Comparison of ENCODE assay signal across 8 cellular contexts in genomic region chr7:134602921-134603394, GRCh38. TPM values are rescaled to one million over a fixed set of nuclear protein-coding genes. Genes with fewer than 3 reads are reported as not detected.
DNase-seq lines count a peak whose midpoint lies in the region; ATAC-seq and TF ChIP-seq lines count a peak whose summit lies in the region.

No MANE protein-coding gene starts in this region.

- H3K36me3 ChIP-seq in hepatocyte (replicated peaks; ENCODE audit: insufficient read depth, low read depth) (no peaks in the 10 kb centered on the region), smooth muscle cell (ENCODE audit: low read depth) (no peaks in the 10 kb centered on the region), Karpas-422 (ENCODE audit: insufficient read depth, low read length) (no peaks in the 10 kb centered on the region)

- H4K20me1 ChIP-seq in hepatocyte (ENCODE audit: insufficient read depth, poor library complexity, severe bottlenecking) (no peaks in the 10 kb centered on the region), smooth muscle cell (ENCODE audit: low read depth) (no peaks in the 10 kb centered on the region), Karpas-422 (ENCODE audit: insufficient read depth, low read depth, low read length) (no peaks in the 10 kb centered on the region)

- H2AFZ ChIP-seq in hepatocyte (peak overlapping the region; percentile 34), smooth muscle cell (ENCODE audit: low read depth) (peak overlapping the region; percentile 9), Karpas-422 (ENCODE audit: low read length) (no peak overlapping the region)

- H3K79me2 ChIP-seq in hepatocyte (no peaks in the 10 kb centered on the region), smooth muscle cell (ENCODE audit: low read depth) (no peaks in the 10 kb centered on the region), Karpas-422 (ENCODE audit: low read length) (no peaks in the 10 kb centered on the region)

- DNase-seq in HL-60 (ENCODE audit: low read depth in 1 of 2, low spot score in 1 of 2) = peak; percentile 77 to 80
- DNase-seq in SKM-1 (lab: John Stamatoyannopoulos, UW; ENCODE audit: unreplicated experiment) = peak; percentile 68
- DNase-seq in hepatocyte (ENCODE audit: low spot score) = peak; percentile 7
- DNase-seq in smooth muscle cell (lab: John Stamatoyannopoulos, UW; ENCODE audit: unreplicated experiment) = no peak
- DNase-seq in activated CD8-positive, alpha-beta memory T cell treated with anti-CD3 and anti-CD28 coated beads, Interleukin-2, amount 50 U/mL, for 4 hours = no peak
- DNase-seq in HPDE6-E6E7 (ENCODE audit: extremely low spot score) = no peak
- DNase-seq in Karpas-422 = no peak
- no peak for DNase-seq in stimulated activated naive CD8-positive, alpha-beta T cell treated with anti-CD3 and anti-CD28 coated beads, Interleukin-15, Interleukin-2, amounts not matched to agents 100 U/mL and 50 U/mL, for 24 hours

- no peak for ATAC-seq in stimulated activated naive CD8-positive, alpha-beta T cell treated with anti-CD3 and anti-CD28 coated beads, Interleukin-15, Interleukin-2, amounts not matched to agents 100 U/mL and 50 U/mL, for 24 hours

- H3F3A ChIP-seq in smooth muscle cell (ENCODE audit: low read depth) = peaks cover 4% of the 10 kb centered on the region

- H3K4me3 ChIP-seq in HL-60 (replicated peaks; ENCODE audit: insufficient read depth, low read length) (peak overlapping the region; percentile 34), hepatocyte (no peak overlapping the region), smooth muscle cell (no peak overlapping the region), Karpas-422 (ENCODE audit: low read length) (no peak overlapping the region)

- peak overlapping the region; percentile 84 for H3K27ac ChIP-seq in HL-60 (replicated peaks)
- H3K27ac ChIP-seq in hepatocyte = no peak overlapping the region
- H3K27ac ChIP-seq in smooth muscle cell (ENCODE audit: low read depth) = no peak overlapping the region
- H3K27ac ChIP-seq in Karpas-422 (ENCODE audit: low read length) = no peak overlapping the region

- TF ChIP-seq CTCF in HL-60 (IDR thresholded peaks at IDR 0.05; ENCODE audit: insufficient read depth, low read length) (no peak), hepatocyte (IDR thresholded peaks at IDR 0.05; ENCODE audit: poor library complexity) (no peak), smooth muscle cell (IDR thresholded peaks at IDR 0.05; ENCODE audit: borderline replicate concordance, insufficient read depth, poor library complexity, severe bottlenecking) (no peak)

- no peak overlapping the region for H3K9ac ChIP-seq in smooth muscle cell (ENCODE audit: low read depth)
- no peak overlapping the region for H3K9ac ChIP-seq in Karpas-422 (ENCODE audit: low read length)

- H3K9me3 ChIP-seq in hepatocyte (ENCODE audit: low read depth) (no peaks in the 10 kb centered on the region), smooth muscle cell (replicated peaks; ENCODE audit: low read depth) (no peaks in the 10 kb centered on the region), Karpas-422 (ENCODE audit: low read length) (no peaks in the 10 kb centered on the region)

- H3K4me2 ChIP-seq in hepatocyte (peak overlapping the region; percentile 48), smooth muscle cell (peak overlapping the region; percentile 16), Karpas-422 (ENCODE audit: low read depth, low read length, poor library complexity, severe bottlenecking) (no peak overlapping the region)

- H3K4me1 ChIP-seq in hepatocyte (ENCODE audit: insufficient read depth) (no peaks in the 10 kb centered on the region), smooth muscle cell (ENCODE audit: low read depth) (no peaks in the 10 kb centered on the region), Karpas-422 (ENCODE audit: low read length) (peaks cover under 1% of the 10 kb centered on the region; the same call in 1 of the 2 replicates)

- WGBS in hepatocyte (ENCODE audit: low lambda C conversion rate, missing lambda C conversion rate) = 72% methylated on average over 10 of the region's 10 CpGs
- 73% methylated on average over 10 of the region's 10 CpGs for WGBS in smooth muscle cell (ENCODE audit: low lambda C conversion rate)

- H3K9me2 ChIP-seq in hepatocyte (replicated peaks; ENCODE audit: insufficient read depth) (no peaks in the 10 kb centered on the region), Karpas-422 (replicated peaks; ENCODE audit: insufficient read depth, low read length) (no peaks in the 10 kb centered on the region)

- no peaks in the 10 kb centered on the region for H3K27me3 ChIP-seq in HL-60 (ENCODE audit: insufficient read depth, poor library complexity, severe bottlenecking)
- peaks cover 3% of the 10 kb centered on the region for H3K27me3 ChIP-seq in hepatocyte
- peaks cover 6% of the 10 kb centered on the region for H3K27me3 ChIP-seq in smooth muscle cell (ENCODE audit: low read depth)
- H3K27me3 ChIP-seq in Karpas-422 (ENCODE audit: low read length) = no peaks in the 10 kb centered on the region

RNA-seq across cellular contexts. Expression of gene BPGM, which starts 43.7 kb away (rescaled TPM):
- total RNA-seq in hepatocyte (23.2 and 25.0 TPM in 2 replicates), smooth muscle cell (65.1 and 73.2 TPM in 2 replicates)
- polyA plus RNA-seq in hepatocyte (25.7 and 37.6 TPM in 2 replicates), smooth muscle cell (53.8 and 76.9 TPM in 2 replicates)
- total RNA-seq in Karpas-422 (2014; rRNA removed; shearing (Covaris generic); ENCODE audit: low replicate concordance) = 4.2 and 11.1 TPM in 2 replicates

RNA-seq across cellular contexts. Expression of gene AKR1B15, which starts 54.0 kb away (rescaled TPM):
- total RNA-seq in hepatocyte (4.8 and 6.3 TPM in 2 replicates), smooth muscle cell (0.40 and 0.81 TPM in 2 replicates)
- polyA plus RNA-seq in hepatocyte (13.7 and 14.1 TPM in 2 replicates), smooth muscle cell (0.43 and 0.51 TPM in 2 replicates)
- not detected in 2 replicates for total RNA-seq in Karpas-422 (2014; rRNA removed; shearing (Covaris generic); ENCODE audit: low replicate concordance)

Comparison
In these comparisons a context has a peak if more than half of its experiments do, and no peak if none do; other contexts are left out.
1. DNase-seq: peak in HL-60 (2 of 2), SKM-1 (single experiment) and hepatocyte (single experiment); none in smooth muscle cell (single experiment), activated CD8-positive, alpha-beta memory T cell treated with anti-CD3 and anti-CD28 coated beads, Interleukin-2, amount 50 U/mL, for 4 hours (single experiment), HPDE6-E6E7 (single experiment), Karpas-422 (single experiment) and stimulated activated naive CD8-positive, alpha-beta T cell treated with anti-CD3 and anti-CD28 coated beads, Interleukin-15, Interleukin-2, amounts not matched to agents 100 U/mL and 50 U/mL, for 24 hours (single experiment).